12 cellular contexts compared by ENCODE assay signal in the genomic region with DNA sequence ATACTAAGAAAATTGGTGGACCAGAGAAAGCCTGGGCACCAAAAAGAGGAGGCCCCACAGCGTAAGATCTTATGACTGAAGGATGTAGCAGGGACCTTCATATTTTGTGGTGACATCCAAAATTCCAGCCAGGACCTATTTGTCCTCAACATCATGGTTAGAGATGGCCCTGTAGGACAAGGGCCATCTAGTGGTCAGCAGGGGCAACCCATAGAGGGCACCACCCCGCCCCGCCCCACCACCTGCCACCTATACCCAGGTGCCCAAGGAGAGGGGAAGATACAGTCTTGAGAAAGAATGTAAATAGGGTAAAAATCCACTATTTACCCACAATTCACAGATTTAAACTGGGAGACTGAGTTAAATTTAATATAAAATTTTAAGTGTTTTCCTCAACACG. TPM values are rescaled to one million over a fixed set of nuclear protein-coding genes. Genes with fewer than 3 reads are reported as not detected.
DNase-seq lines count a peak whose midpoint lies in the region; ATAC-seq and TF ChIP-seq lines count a peak whose summit lies in the region.
"Had no signal": no experiment of that assay in that cellular context is flagged by ENCODE, and none has a peak within 500 bp of the region (broad histone marks: within the 10 kb centered on the region; RNA-seq: fewer than 3 reads in every experiment).

No MANE protein-coding gene starts in this region.

- peak; percentile 77 for ATAC-seq in left lobe of liver
- no peak for ATAC-seq in HG03342 (IDR thresholded peaks at IDR 0.05; ENCODE audit: unreplicated experiment)
- no peak for ATAC-seq in HG03565 (IDR thresholded peaks at IDR 0.05; ENCODE audit: unreplicated experiment)
- ATAC-seq: esophagus mucosa, psoas muscle had no signal

- no peaks in the 10 kb centered on the region for H3K36me3 ChIP-seq in Caco-2 (ENCODE audit: control insufficient read depth, insufficient read depth, low read length)

- in situ Hi-C loops in GM13976 (cut with MboI; ENCODE audit: low sequenced_read_pairs, unreplicated experiment) = no loop called here
- in situ Hi-C loops in SK-MEL-5 (cut with HindIII; ENCODE audit: low pct_unique_long_range_greater_than_20kb, low sequenced_read_pairs) = loop anchor here (25.0 kb wide), 1 partner anchor 341 kb away; no protein-coding TSS in a partner anchor

- H3K27me3 ChIP-seq in Caco-2 (replicated peaks; ENCODE audit: control insufficient read depth, insufficient read depth, low read length) = no peaks in the 10 kb centered on the region

- H3K27ac Mint-ChIP-seq in Caco-2 (ENCODE audit: unreplicated experiment) = no peak overlapping the region

- POLR2A ChIA-PET in Caco-2 (lab: Charles Lee) = no interaction called here

- no peaks in the 10 kb centered on the region for H3K36me3 Mint-ChIP-seq in Caco-2 (ENCODE audit: insufficient read depth, unreplicated experiment)

- H3K4me3 Mint-ChIP-seq in Caco-2 (ENCODE audit: unreplicated experiment) = no peak overlapping the region

- H3K4me1 ChIP-seq in Caco-2 = 0 out of 2 replicates have a peak, but pooled peaks cover 3% of the 10 kb centered on the region
- H3K4me1 ChIP-seq: psoas muscle had no signal

- intact Hi-C loops in Caco-2 (cut with micrococcal nuclease; ENCODE audit: unreplicated experiment) = loop anchor here (1.0 to 5.0 kb wide), 2 partner anchors 121 to 312 kb away; no protein-coding TSS in a partner anchor

- BruUV-seq in Caco-2 (replicated peaks; lab: Mats Ljungman, UMichigan) = no TSS peak

- DNase-seq in Caco-2 (peak in 1 of 2 experiments; percentile 10), GM13976 (ENCODE audit: low spot score) (no peak), SK-MEL-5 (ENCODE audit: low read depth, low spot score) (peak; percentile 25), left lobe of liver (ENCODE audit: low spot score) (no peak), AG20443 (ENCODE audit: low spot score) (no peak), NOMO-1 (lab: John Stamatoyannopoulos, UW; ENCODE audit: unreplicated experiment in 2 of 2) (no peak)
- DNase-seq: aorta, NCI-H2107, psoas muscle had no signal

- no peaks in the 10 kb centered on the region for H3K9me3 ChIP-seq in Caco-2
- H3K9me3 ChIP-seq: psoas muscle had no signal

- no peaks in the 10 kb centered on the region for H3K27me3 Mint-ChIP-seq in Caco-2 (ENCODE audit: insufficient read depth, unreplicated experiment)

- no peak overlapping the region for H3K4me3 ChIP-seq in Caco-2 (ENCODE audit: low read depth, low read length)
- H3K4me3 ChIP-seq: psoas muscle had no signal

- H3K4me1 Mint-ChIP-seq in Caco-2 (ENCODE audit: low read depth, unreplicated experiment) = no peaks in the 10 kb centered on the region

- TF ChIP-seq CTCF in Caco-2 (IDR thresholded peaks at IDR 0.05; ENCODE audit: insufficient read depth in 1 of 2, low read depth in 1 of 2, low read length in 1 of 2, severe bottlenecking in 1 of 2, unreplicated experiment in 1 of 2) (peak; percentile 49 to 50), GM13976 (IDR thresholded peaks at IDR 0.05; ENCODE audit: borderline replicate concordance, control extremely low read depth, extremely low read depth, insufficient read depth, missing control alignments) (peak; percentile 20)

- CTCF ChIA-PET in Caco-2 (lab: Charles Lee) = no interaction called here

- no peaks in the 10 kb centered on the region for H3K9me3 Mint-ChIP-seq in Caco-2 (ENCODE audit: unreplicated experiment)

RNA-seq across cellular contexts. Expression of a gene that starts 59.6 kb away (rescaled TPM):
- total RNA-seq in Caco-2 (2022) = 3.2 and 4.1 TPM in 2 replicates
- total RNA-seq in SK-MEL-5 (2014; rRNA removed; shearing (Covaris generic)) = 0.05 TPM in 1 of 2 replicates, not detected in the other
- polyA plus RNA-seq in SK-MEL-5 (2015; cell fraction: cytosol; rRNA removed) = 0.12 TPM in 1 of 2 replicates, not detected in the other
- polyA plus RNA-seq in SK-MEL-5 (2015; cell fraction: nucleus; rRNA removed) = 0.22 TPM in 1 of 2 replicates, not detected in the other
- total RNA-seq in left lobe of liver = 0.10 TPM
